Comparison of ENCODE assay signal across 22 cellular contexts in genomic region chr5:35783551-35783950, GRCh38.
DNase-seq lines count a peak whose midpoint lies in the region; ATAC-seq, FAIRE-seq and TF ChIP-seq lines count a peak whose summit lies in the region.
"Had no signal": no experiment of that assay in that cellular context is flagged by ENCODE, and none has a peak within 500 bp of the region (broad histone marks: within the 10 kb centered on the region; RNA-seq: fewer than 3 reads in every experiment).

No MANE protein-coding gene starts in this region.

- no peaks in the 10 kb centered on the region for H3K9me3 Mint-ChIP-seq in activated T-cell treated with anti-CD3 and anti-CD28 coated beads, Interleukin-2, amount 50 U/mL, for 72 hours
- H3K9me3 Mint-ChIP-seq in activated naive CD8-positive, alpha-beta T cell (ENCODE audit: low read depth) = no peaks in the 10 kb centered on the region
- H3K9me3 Mint-ChIP-seq: CD8-positive, alpha-beta T cell had no signal

- no peak overlapping the region for H3K27ac ChIP-seq in tibial artery
- no peak overlapping the region for H3K27ac ChIP-seq in kidney (ENCODE audit: low read depth in 2 of 2, low read length in 2 of 2)
- H3K27ac ChIP-seq: C4-2B had no signal

- no peaks in the 10 kb centered on the region for H3K36me3 Mint-ChIP-seq in activated T-cell treated with anti-CD3 and anti-CD28 coated beads, Interleukin-2, amount 50 U/mL, for 72 hours (ENCODE audit: insufficient read depth in 2 of 2)
- H3K36me3 Mint-ChIP-seq in activated naive CD8-positive, alpha-beta T cell = no peaks in the 10 kb centered on the region
- H3K36me3 Mint-ChIP-seq: CD8-positive, alpha-beta T cell had no signal

- H3K27me3 ChIP-seq in tibial artery = no peaks in the 10 kb centered on the region

- TF ChIP-seq CTCF in tibial artery (IDR thresholded peaks at IDR 0.05) = no peak
- TF ChIP-seq CTCF in kidney (IDR thresholded peaks at IDR 0.05; ENCODE audit: borderline replicate concordance, extremely low read depth, insufficient read depth) = no peak

- H3K9ac ChIP-seq in kidney (ENCODE audit: low read length in 2 of 2) = no peak overlapping the region

- H3K9me3 ChIP-seq in tibial artery = no peaks in the 10 kb centered on the region
- H3K9me3 ChIP-seq in kidney (ENCODE audit: control insufficient read depth in 1 of 2, low read length in 2 of 2) = no peaks in the 10 kb centered on the region
- H3K9me3 ChIP-seq: Caco-2 had no signal

- no peak for ATAC-seq in activated T-cell treated with anti-CD3 and anti-CD28 coated beads, Interleukin-2, amount 50 U/mL, for 72 hours (replicated peaks in 1 of 2)
- ATAC-seq: CD8-positive, alpha-beta T cell; HCT116 had no signal

- H3K36me3 ChIP-seq in tibial artery (no peaks in the 10 kb centered on the region), kidney (ENCODE audit: control insufficient read depth in 1 of 2, insufficient read depth in 2 of 2, low read length in 2 of 2) (no peaks in the 10 kb centered on the region)

- TF ChIP-seq POLR2A in H54 (IDR thresholded peaks at IDR 0.05; ENCODE audit: low read depth, low read length) = no peak

- intact Hi-C loops in tibial artery (cut with DNase I; ENCODE audit: low total_unique reads) = no loop called here
- intact Hi-C loops in kidney (cut with DNase I) = no loop called here

- peak; percentile 33 for FAIRE-seq in H54 (lab: Jason Lieb, UNC)
- FAIRE-seq in HTR-8/SVneo (lab: Jason Lieb, UNC) = peak; percentile 42
- no peak for FAIRE-seq in kidney (lab: Jason Lieb, UNC)
- FAIRE-seq: G401.6 had no signal

- peak overlapping the region in 1 of 2 donors; percentile 31 for H3K4me3 Mint-ChIP-seq in activated T-cell treated with anti-CD3 and anti-CD28 coated beads, Interleukin-2, amount 50 U/mL, for 72 hours
- H3K4me3 Mint-ChIP-seq in activated naive CD8-positive, alpha-beta T cell = no peak overlapping the region
- H3K4me3 Mint-ChIP-seq: B cell; CD8-positive, alpha-beta T cell had no signal

- H3K4me1 Mint-ChIP-seq in activated T-cell treated with anti-CD3 and anti-CD28 coated beads, Interleukin-2, amount 50 U/mL, for 72 hours (ENCODE audit: low read depth) = peaks cover 94% of the 10 kb centered on the region
- H3K4me1 Mint-ChIP-seq in activated naive CD8-positive, alpha-beta T cell (ENCODE audit: low read depth) = peaks cover 82% of the 10 kb centered on the region
- H3K4me1 Mint-ChIP-seq: B cell had no signal

- peak overlapping the region; percentile 89 for H3K27ac Mint-ChIP-seq in activated T-cell treated with anti-CD3 and anti-CD28 coated beads, Interleukin-2, amount 50 U/mL, for 72 hours
- peak overlapping the region; percentile 88 for H3K27ac Mint-ChIP-seq in activated naive CD8-positive, alpha-beta T cell
- H3K27ac Mint-ChIP-seq: B cell; CD8-positive, alpha-beta T cell had no signal

- no peak overlapping the region for H3K4me3 ChIP-seq in tibial artery
- H3K4me3 ChIP-seq in kidney (ENCODE audit: low read length in 2 of 2) = no peak overlapping the region

- no peaks in the 10 kb centered on the region for H3K27me3 Mint-ChIP-seq in activated T-cell treated with anti-CD3 and anti-CD28 coated beads, Interleukin-2, amount 50 U/mL, for 72 hours (ENCODE audit: low read depth)
- H3K27me3 Mint-ChIP-seq in activated naive CD8-positive, alpha-beta T cell = no peaks in the 10 kb centered on the region
- H3K27me3 Mint-ChIP-seq: B cell had no signal

- DNase-seq in activated T-cell treated with anti-CD3 and anti-CD28 coated beads, Interleukin-2, amount 50 U/mL, for 72 hours = no peak
- DNase-seq in activated T-cell treated with anti-CD3 and anti-CD28 coated beads for 4 hours (no peak), H54 (ENCODE audit: insufficient read length, low spot score) (no peak), HTR-8/SVneo (ENCODE audit: insufficient read length, low spot score) (no peak), NCI-H1436 (lab: John Stamatoyannopoulos, UW) (no peak), tibial artery (no peak), kidney (no peak)
- DNase-seq: Caco-2; CD8-positive, alpha-beta T cell; GOT3; NCI-H1092; NCI-H1417 treated with DMSO at 0.1 percent for 48 hours; NCI-H187 treated with DMSO at 0.1 percent for 48 hours; NCI-H446; NCI-H524 treated with DMSO at 0.1 percent for 48 hours; NCI-H774; SIG-M5 had no signal

- no peaks in the 10 kb centered on the region for H3K4me1 ChIP-seq in tibial artery
- no peaks in the 10 kb centered on the region for H3K4me1 ChIP-seq in kidney (ENCODE audit: control insufficient read depth in 1 of 2, insufficient read depth in 1 of 2, low read depth in 1 of 2, low read length in 2 of 2)
- H3K4me1 ChIP-seq: Caco-2 had no signal
